Comparison of ENCODE assay signal across 26 cellular contexts in genomic region chr18:12507007-12507406, GRCh38.
"Had no signal": no experiment of that assay in that cellular context is flagged by ENCODE, and none has a peak within 500 bp of the region (broad histone marks: within the 10 kb centered on the region; RNA-seq: fewer than 3 reads in every experiment).

No MANE protein-coding gene starts in this region.

- DNase-seq: stimulated activated CD4-positive, alpha-beta T cell treated with anti-CD3 and anti-CD28 coated beads, Interleukin-2, amount 100 ng/mL, for 48 hours; stimulated activated CD4-positive, alpha-beta T cell treated with anti-CD3 and anti-CD28 coated beads, Interleukin-4, amount 100 ng/mL, for 1 hour; stimulated activated CD4-positive, alpha-beta T cell treated with anti-CD3 and anti-CD28 coated beads, Interleukin-4, amount 100 ng/mL, for 24 hours; stimulated activated CD4-positive, alpha-beta T cell treated with anti-CD3 and anti-CD28 coated beads, Interleukin-4, amount 100 ng/mL, for 4 hours; stimulated activated CD8-positive, alpha-beta memory T cell treated with anti-CD3 and anti-CD28 coated beads, Interleukin-4, amount 100 ng/mL, for 48 hours; stimulated activated naive B cell treated with anti-CD40 and anti-IgM and Interleukin-4, amounts not matched to agents 10 μg/mL and 1 μg/mL and 100 μg/mL, for 72 hours; stimulated activated naive CD4-positive, alpha-beta T cell; stimulated activated naive CD4-positive, alpha-beta T cell treated with Interleukin-2 at 50 U/mL for 16 hours; stimulated activated naive CD8-positive, alpha-beta T cell treated with anti-CD3 and anti-CD28 coated beads, Interleukin-15, amount 100 ng/mL, for 72 hours; stimulated activated naive CD8-positive, alpha-beta T cell treated with anti-CD3 and anti-CD28 coated beads, Interleukin-15, Interleukin-2, amounts not matched to agents 100 U/mL and 50 U/mL, for 24 hours; stomach; substantia nigra; testis; thyroid gland; tibial artery; transverse colon; trophoblast cell; upper lobe of left lung; upper lobe of right lung; uterus had no signal

- ATAC-seq: stimulated activated effector memory CD8-positive, alpha-beta T cell treated with anti-CD3 and anti-CD28 coated beads, Interleukin-12 subunit alpha, Interleukin-12 subunit beta, amount 100 ng/mL, for 72 hours; stimulated activated memory B cell treated with anti-CD40 and anti-IgM and Interleukin-4, amounts not matched to agents 10 μg/mL and 1 μg/mL and 100 μg/mL, for 72 hours; stimulated activated naive B cell treated with anti-CD40 and anti-IgM and Interleukin-4, amounts not matched to agents 10 μg/mL and 1 μg/mL and 100 μg/mL, for 72 hours; stimulated activated naive CD8-positive, alpha-beta T cell treated with anti-CD3 and anti-CD28 coated beads, Interleukin-15, amount 100 ng/mL, for 72 hours; stimulated activated naive CD8-positive, alpha-beta T cell treated with anti-CD3 and anti-CD28 coated beads, Interleukin-15, Interleukin-2, amounts not matched to agents 100 U/mL and 50 U/mL, for 24 hours; upper lobe of right lung had no signal

- H3K9me3 ChIP-seq: stomach, suprapubic skin, testis, thoracic aorta, thyroid gland, tibial artery, tibial nerve, transverse colon, upper lobe of left lung, upper lobe of right lung, uterus, vagina had no signal

- H3K36me3 ChIP-seq: transverse colon, uterus, vagina had no signal

- H3K27ac ChIP-seq: stomach, suprapubic skin, testis, thoracic aorta, thyroid gland, tibial artery, tibial nerve, transverse colon, upper lobe of left lung, upper lobe of right lung, uterus, vagina had no signal

- H3K27me3 ChIP-seq: stomach, suprapubic skin, testis, thyroid gland, tibial artery, tibial nerve, transverse colon, upper lobe of left lung, upper lobe of right lung, uterus, vagina had no signal

- H3K4me1 ChIP-seq: stomach, suprapubic skin, testis, thyroid gland, tibial artery, tibial nerve, transverse colon, upper lobe of left lung, upper lobe of right lung, uterus, vagina had no signal

- H3K4me3 ChIP-seq: stomach, suprapubic skin, testis, thoracic aorta, thyroid gland, tibial artery, tibial nerve, transverse colon, upper lobe of left lung, upper lobe of right lung, uterus, vagina had no signal
